Comparison of ENCODE assay signal across 24 cellular contexts in the genomic region with DNA sequence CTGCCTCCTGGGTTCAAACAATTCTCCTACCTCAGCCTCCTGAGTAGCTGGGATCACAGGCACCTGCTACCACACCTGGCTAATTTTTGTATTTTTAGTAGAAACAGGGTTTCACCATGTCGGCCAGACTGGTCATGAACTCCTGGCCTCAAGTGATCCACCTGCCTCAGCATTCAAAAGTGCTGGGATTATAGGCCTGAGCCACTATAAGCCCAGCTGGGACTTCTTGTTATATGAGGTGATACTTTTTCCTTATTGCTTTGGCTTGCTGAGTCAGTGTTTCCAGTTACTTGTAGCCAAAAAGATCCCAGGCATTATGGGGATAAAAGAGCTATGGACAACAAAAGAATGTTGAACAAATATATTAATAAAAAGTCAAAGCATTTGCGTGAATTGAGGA.
"Had no signal": no experiment of that assay in that cellular context is flagged by ENCODE, and none has a peak within 500 bp of the region (broad histone marks: within the 10 kb centered on the region; RNA-seq: fewer than 3 reads in every experiment).

No MANE protein-coding gene starts in this region.

- ATAC-seq: effector memory CD8-positive, alpha-beta T cell; foreskin keratinocyte; gastrocnemius medialis; heart right ventricle; left lung; left ventricle myocardium superior; lower lobe of right lung; naive thymus-derived CD4-positive, alpha-beta T cell had no signal

- H3K4me1 ChIP-seq: esophagus muscularis mucosa, foreskin keratinocyte, gastrocnemius medialis, left lung, lower lobe of right lung had no signal

- H3K27me3 ChIP-seq: esophagus muscularis mucosa, gastrocnemius medialis, heart right ventricle, hepatocyte, left lung had no signal

- H3K36me3 ChIP-seq: esophagus muscularis mucosa, gastrocnemius medialis, heart right ventricle, left lung, lower lobe of right lung had no signal

- FAIRE-seq: colon, endometrium, kidney had no signal

- H3K9me3 ChIP-seq: esophagus muscularis mucosa, gastrocnemius medialis, heart right ventricle, left lung, lower lobe of right lung had no signal

- DNase-seq: cortex of kidney; effector CD8-positive, alpha-beta T cell; effector memory CD8-positive, alpha-beta T cell; endodermal cell; erythroblast; foreskin keratinocyte; gastrocnemius medialis; glutamatergic neuron; head of caudate nucleus; heart right ventricle; hypothalamus; immature natural killer cell; kidney; kidney glomerular epithelial cell; left lung; left ventricle myocardium superior; lower lobe of right lung; mesenchymal stem cell; naive thymus-derived CD4-positive, alpha-beta T cell had no signal

- H3K27ac ChIP-seq: epithelial cell of prostate, esophagus muscularis mucosa, foreskin keratinocyte, gastrocnemius medialis, heart right ventricle, hepatocyte, left lung, lower lobe of right lung had no signal

- H3K4me3 ChIP-seq: esophagus muscularis mucosa, gastrocnemius medialis, heart right ventricle, hepatocyte, left lung, lower lobe of right lung had no signal
